In genomic region chr20:25389858-25390537, GRCh38 we compare ENCODE assay signal across 8 cellular contexts. TPM values are rescaled to one million over a fixed set of nuclear protein-coding genes. Genes with fewer than 3 reads are reported as not detected.
A peak's percentile ranks its signal among the peaks of the same experiment; 100 is the strongest.
DNase-seq lines count a peak whose midpoint lies in the region; ATAC-seq, FAIRE-seq and TF ChIP-seq lines count a peak whose summit lies in the region.

No MANE protein-coding gene starts in this region.

- WGBS in K562 (ENCODE audit: insufficient coverage, low coverage, missing lambda C conversion rate), result 0% methylated on average over 3 of the region's 67 CpGs
- under 1% methylated on average over 29 of the region's 67 CpGs for WGBS in smooth muscle cell (ENCODE audit: low lambda C conversion rate)

- ATAC-seq in GM19397 (IDR thresholded peaks at IDR 0.05; ENCODE audit: unreplicated experiment) (peak; percentile 38), HG03442 (IDR thresholded peaks at IDR 0.05; ENCODE audit: unreplicated experiment) (peak; percentile 21), K562 (peak; percentile 69)

- H3K27ac ChIP-seq in K562 (ENCODE audit: extremely low read depth, low read depth, low read length), result peak overlapping the region; percentile 66; the same call in 2 of the 3 replicates
- H3K27ac ChIP-seq in smooth muscle cell (ENCODE audit: low read depth), result peak overlapping the region; percentile 20

- H3K27me3 ChIP-seq in K562 (ENCODE audit: control insufficient read depth in 2 of 2, insufficient read depth in 2 of 2, low read length in 2 of 2), result no peaks in the 10 kb centered on the region
- no peaks in the 10 kb centered on the region for H3K27me3 ChIP-seq in smooth muscle cell (ENCODE audit: low read depth)

- in situ Hi-C loops in K562 (cut with MboI), result no loop called here

- TF ChIP-seq EP300 in K562 (IDR thresholded peaks at IDR 0.05; ENCODE audit: low read length), result no peak

- no peaks in the 10 kb centered on the region for H3F3A ChIP-seq in smooth muscle cell (ENCODE audit: low read depth)

- H3K79me2 ChIP-seq in K562 (ENCODE audit: control insufficient read depth, insufficient read depth, low read length) (peaks cover 34% of the 10 kb centered on the region), smooth muscle cell (ENCODE audit: low read depth) (peaks cover 42% of the 10 kb centered on the region)

- H3K36me3 ChIP-seq in K562 (ENCODE audit: control insufficient read depth, insufficient read depth, low read length) (peaks cover 8% of the 10 kb centered on the region; the same call in 1 of the 3 replicates), smooth muscle cell (ENCODE audit: low read depth) (no peaks in the 10 kb centered on the region)

- peak overlapping the region; percentile 48 to 93; a peak in 3 of 4 replicates for H3K9ac ChIP-seq in K562 (ENCODE audit: insufficient read depth in 1 of 2, low read depth in 2 of 2, low read length in 2 of 2)
- H3K9ac ChIP-seq in smooth muscle cell (ENCODE audit: low read depth), result peak overlapping the region; percentile 72

- no peaks in the 10 kb centered on the region for H3K9me3 ChIP-seq in K562 (replicated peaks; ENCODE audit: control insufficient read depth, insufficient read depth, low read depth, low read length)
- no peaks in the 10 kb centered on the region for H3K9me3 ChIP-seq in smooth muscle cell (replicated peaks; ENCODE audit: low read depth)

- peak overlapping the region; percentile 65 for H2AFZ ChIP-seq in K562 (ENCODE audit: low read depth, low read length)
- peak overlapping the region; percentile 56 for H2AFZ ChIP-seq in smooth muscle cell (ENCODE audit: low read depth)

- CTCF ChIA-PET in K562 (lab: Yijun Ruan, JAX; ENCODE audit: low intra/inter-chr PET ratio), result interaction anchor here (0.6 kb wide), 1 partner anchor 94 kb away, joined by 3 read pairs; no protein-coding TSS in a partner anchor

- H3K4me1 ChIP-seq in K562 (replicated peaks in 1 of 2; ENCODE audit: control insufficient read depth in 2 of 2, insufficient read depth in 2 of 2, low read length in 2 of 2), result peaks cover 0 to 10% of the 10 kb centered on the region in 2 experiments; a peak in 3 of 5 replicates
- peaks cover 8% of the 10 kb centered on the region for H3K4me1 ChIP-seq in smooth muscle cell (ENCODE audit: low read depth)

- H3K9me1 ChIP-seq in K562 (ENCODE audit: control insufficient read depth, insufficient read depth, low read length), result no peaks in the 10 kb centered on the region

- H3K4me3 Mint-ChIP-seq in CD14-positive monocyte, result peak overlapping the region; percentile 84 to 91

- peaks cover 5 to 16% of the 10 kb centered on the region in 2 donors for H3K36me3 Mint-ChIP-seq in CD14-positive monocyte

- intact Hi-C loops in CD14-positive monocyte (cut with micrococcal nuclease), result loop anchor here (5.0 to 10.0 kb wide), 7 partner anchors 68 to 395 kb away; partner anchors contain the start of genes PYGB (in 2 of the 2), ACSS1 (in 1 of the 2) and APMAP (in 1 of the 2)
- intact Hi-C loops in K562 (cut with micrococcal nuclease), result loop anchor here (2.0 to 10.0 kb wide), 2 partner anchors 79 to 395 kb away; partner anchors contain the start of gene APMAP

- POLR2A ChIA-PET in K562 (lab: Yijun Ruan, JAX), result interaction anchor here (0.5 to 1.0 kb wide), 3 partner anchors 9 to 155 kb away, joined by 3 to 6 read pairs (median 3); no protein-coding TSS in a partner anchor

- peaks cover 0 to 2% (median 0%) of the 10 kb centered on the region in 7 donors for H3K9me3 Mint-ChIP-seq in CD14-positive monocyte

- peaks cover 0 to 2% (median 0%) of the 10 kb centered on the region in 3 donors for H3K27me3 Mint-ChIP-seq in CD14-positive monocyte (ENCODE audit: low read depth in 3 of 3)

- TF ChIP-seq POLR2A in K562 (conservative IDR thresholded peaks at IDR 0.05), result no peak

- H3K27ac Mint-ChIP-seq in CD14-positive monocyte, result peak overlapping the region in 6 of 7 donors; percentile 7 to 68 (median 40)

- H4K20me1 ChIP-seq in K562 (replicated peaks; ENCODE audit: control insufficient read depth, insufficient read depth, low read length) (0 out of 2 replicates have a peak, but pooled peaks cover 3% of the 10 kb centered on the region), smooth muscle cell (ENCODE audit: low read depth) (no peaks in the 10 kb centered on the region)

- peaks cover 12% of the 10 kb centered on the region for H3K4me1 Mint-ChIP-seq in CD14-positive monocyte

- DNase-seq in CD14-positive monocyte (ENCODE audit: low spot score) (no peak), SK-N-DZ (ENCODE audit: low spot score) (peak; percentile 69), K562 (ENCODE audit: extremely low read depth in 1 of 4, low spot score in 3 of 4) (peak; percentile 52 to 67 (median 60)), iPS-NIHi11 (ENCODE audit: low spot score) (peak; percentile 75), smooth muscle cell (lab: John Stamatoyannopoulos, UW; ENCODE audit: unreplicated experiment) (no peak), HCEC 1CT (no peak)

- FAIRE-seq in K562 (lab: Jason Lieb, UNC), result no peak

- no TSS peak for BruUV-seq in K562 (replicated peaks; lab: Mats Ljungman, UMichigan)

- TF ChIP-seq CTCF in CD14-positive monocyte (IDR thresholded peaks at IDR 0.05) (no peak), K562 (IDR thresholded peaks at IDR 0.05 in 2 of 3, conservative IDR thresholded peaks at IDR 0.05 in 1 of 3; ENCODE audit: insufficient read depth in 2 of 3, low read depth in 1 of 3, low read length in 3 of 3) (no peak), smooth muscle cell (IDR thresholded peaks at IDR 0.05; ENCODE audit: borderline replicate concordance, insufficient read depth, poor library complexity, severe bottlenecking) (no peak)

- H3K4me2 ChIP-seq in K562 (ENCODE audit: insufficient read depth, low read length) (peak overlapping the region; percentile 76), smooth muscle cell (peak overlapping the region; percentile 100)

- H3K4me3 ChIP-seq in K562 (peak overlapping the region; percentile 62), smooth muscle cell (peak overlapping the region; percentile 66)

- TF ChIP-seq RAD21 in K562 (CRISPR knock-in tag; conservative IDR thresholded peaks at IDR 0.05 in 1 of 2, IDR thresholded peaks at IDR 0.05 in 1 of 2), result no peak

TF ChIP-seq in K562, 482 proteins besides CTCF, POLR2A, EP300 and RAD21 (continues in another document):
- peak in 1 of 2 experiments; percentile 31; a peak in 1 of 4 replicates for TF ChIP-seq NONO (IDR thresholded peaks at IDR 0.05; ENCODE audit: low read depth in 2 of 2, low read length in 1 of 2)

RNA-seq across cellular contexts. Expression of gene ABHD12, which starts 0.6 kb away (rescaled TPM):
- polyA plus RNA-seq in CD14-positive monocyte, result 10 to 100 TPM; 32.1 to 34.5 TPM
- 43.7 and 59.4 TPM in 2 replicates for polyA plus RNA-seq in SK-N-DZ (2014; cell fraction: cytosol; rRNA removed)
- 41.4 and 50.6 TPM in 2 replicates for polyA plus RNA-seq in SK-N-DZ (2014; cell fraction: nucleus; rRNA removed)
- 18.7 and 39.1 TPM in 2 replicates for total RNA-seq in K562 (2011; cell fraction: chromatin; rRNA removed; ENCODE audit: low replicate concordance)
- 29.9 and 33.3 TPM in 2 replicates for total RNA-seq in K562 (2011; cell fraction: nucleolus; rRNA removed)
- total RNA-seq in K562 (2011; cell fraction: nucleoplasm; rRNA removed), result 28.4 and 30.7 TPM in 2 replicates
- total RNA-seq in K562 (2014; rRNA removed), result 9.1 and 11.5 TPM in 2 replicates
- total RNA-seq in K562 (2014; rRNA removed; fragmentation: Illumina TruSeq; extraction: Trizol), result 7.8 and 8.0 TPM in 2 replicates
- total RNA-seq in K562 (2015; rRNA removed; fragmentation: Illumina TruSeq; extraction: Trizol), result 10.6 TPM in 2 replicates
- 15.1 and 15.6 TPM in 2 replicates for total RNA-seq in K562 (2021)
- 6.2 and 7.7 TPM in 2 replicates for polyA plus RNA-seq in K562 (2011; rRNA removed)
- 6.1 and 7.2 TPM in 2 replicates for polyA plus RNA-seq in K562 (2011; cell fraction: cytosol; rRNA removed)
- 8.7 and 11.0 TPM in 2 replicates for polyA plus RNA-seq in K562 (2011; cell fraction: nucleus; rRNA removed)
- 14.2 and 19.8 TPM in 2 replicates for polyA plus RNA-seq in K562 (2012)
- polyA plus RNA-seq in K562 (2014; fragmentation: Illumina TruSeq; extraction: Trizol), result 12.0 and 15.3 TPM in 2 replicates
- polyA plus RNA-seq in K562 (2014; fragmentation: Nextera tagmentation; extraction: Ambion mirVana), result 1 to 10 TPM in 1 of 2 experiments, under 1 TPM in 1; 0.65 to 1.2 TPM
- 9.8 and 10.7 TPM in 2 replicates for polyA plus RNA-seq in K562 (2014; rRNA removed)
- 7.3 and 10.3 TPM in 2 replicates for polyA minus RNA-seq in K562 (2011; rRNA and poly(A)+ RNA removed)
- polyA minus RNA-seq in K562 (2011; cell fraction: cytosol; rRNA and poly(A)+ RNA removed), result 5.2 and 9.8 TPM in 2 replicates
- polyA minus RNA-seq in K562 (2011; cell fraction: nucleus; rRNA and poly(A)+ RNA removed), result 9.6 and 12.1 TPM in 2 replicates
- total RNA-seq in smooth muscle cell, result 18.5 and 18.7 TPM in 2 replicates
- polyA plus RNA-seq in smooth muscle cell, result 41.8 and 53.9 TPM in 2 replicates

RNA-seq across cellular contexts. Expression of gene GINS1, which starts 17.5 kb away (rescaled TPM):
- polyA plus RNA-seq in CD14-positive monocyte (under 1 TPM; 0.28 to 0.48 TPM), K562 (2011; rRNA removed) (19.0 and 27.3 TPM in 2 replicates), K562 (2014; fragmentation: Illumina TruSeq; extraction: Trizol) (19.2 and 22.8 TPM in 2 replicates), K562 (2014; fragmentation: Nextera tagmentation; extraction: Ambion mirVana) (10 to 100 TPM; 13.1 to 25.8 TPM), K562 (2014; rRNA removed) (21.1 and 26.6 TPM in 2 replicates), smooth muscle cell (3.4 and 5.9 TPM in 2 replicates)
- 44.3 and 56.2 TPM in 2 replicates for polyA plus RNA-seq in SK-N-DZ (2014; cell fraction: cytosol; rRNA removed)
- polyA plus RNA-seq in SK-N-DZ (2014; cell fraction: nucleus; rRNA removed), result 27.2 and 28.9 TPM in 2 replicates
- 12.5 and 31.0 TPM in 2 replicates for total RNA-seq in K562 (2011; cell fraction: chromatin; rRNA removed; ENCODE audit: low replicate concordance)
- total RNA-seq in K562 (2011; cell fraction: nucleolus; rRNA removed), result 9.2 and 11.1 TPM in 2 replicates
- total RNA-seq in K562 (2011; cell fraction: nucleoplasm; rRNA removed), result 24.6 and 27.8 TPM in 2 replicates
- total RNA-seq in K562 (2014; rRNA removed) (19.5 and 20.9 TPM in 2 replicates), K562 (2014; rRNA removed; fragmentation: Illumina TruSeq; extraction: Trizol) (26.9 and 29.7 TPM in 2 replicates), K562 (2015; rRNA removed; fragmentation: Illumina TruSeq; extraction: Trizol) (23.5 and 24.1 TPM in 2 replicates), K562 (2021) (31.8 TPM in 2 replicates), smooth muscle cell (5.8 and 9.3 TPM in 2 replicates)
- 8.6 and 16.4 TPM in 2 replicates for polyA plus RNA-seq in K562 (2011; cell fraction: cytosol; rRNA removed)
- 7.7 and 9.4 TPM in 2 replicates for polyA plus RNA-seq in K562 (2011; cell fraction: nucleus; rRNA removed)
- 14.5 and 16.5 TPM in 2 replicates for polyA plus RNA-seq in K562 (2012)
- polyA minus RNA-seq in K562 (2011; rRNA and poly(A)+ RNA removed), result 20.5 and 31.4 TPM in 2 replicates
- polyA minus RNA-seq in K562 (2011; cell fraction: cytosol; rRNA and poly(A)+ RNA removed), result 7.2 and 13.5 TPM in 2 replicates
- 3.5 and 7.6 TPM in 2 replicates for polyA minus RNA-seq in K562 (2011; cell fraction: nucleus; rRNA and poly(A)+ RNA removed)

Comparison
In these comparisons a context has a peak if more than half of its experiments do, and no peak if none do; other contexts are left out.
1. DNase-seq: peak in SK-N-DZ (single experiment), K562 (4 of 4) and iPS-NIHi11 (single experiment); none in CD14-positive monocyte (single experiment), smooth muscle cell (single experiment) and HCEC 1CT (single experiment).
2. Peak in every context shown above with its lines, with median percentiles within 50 percentile points of each other: ATAC-seq.